Comparison of ENCODE assay signal across 1 cellular context in the genomic region with DNA sequence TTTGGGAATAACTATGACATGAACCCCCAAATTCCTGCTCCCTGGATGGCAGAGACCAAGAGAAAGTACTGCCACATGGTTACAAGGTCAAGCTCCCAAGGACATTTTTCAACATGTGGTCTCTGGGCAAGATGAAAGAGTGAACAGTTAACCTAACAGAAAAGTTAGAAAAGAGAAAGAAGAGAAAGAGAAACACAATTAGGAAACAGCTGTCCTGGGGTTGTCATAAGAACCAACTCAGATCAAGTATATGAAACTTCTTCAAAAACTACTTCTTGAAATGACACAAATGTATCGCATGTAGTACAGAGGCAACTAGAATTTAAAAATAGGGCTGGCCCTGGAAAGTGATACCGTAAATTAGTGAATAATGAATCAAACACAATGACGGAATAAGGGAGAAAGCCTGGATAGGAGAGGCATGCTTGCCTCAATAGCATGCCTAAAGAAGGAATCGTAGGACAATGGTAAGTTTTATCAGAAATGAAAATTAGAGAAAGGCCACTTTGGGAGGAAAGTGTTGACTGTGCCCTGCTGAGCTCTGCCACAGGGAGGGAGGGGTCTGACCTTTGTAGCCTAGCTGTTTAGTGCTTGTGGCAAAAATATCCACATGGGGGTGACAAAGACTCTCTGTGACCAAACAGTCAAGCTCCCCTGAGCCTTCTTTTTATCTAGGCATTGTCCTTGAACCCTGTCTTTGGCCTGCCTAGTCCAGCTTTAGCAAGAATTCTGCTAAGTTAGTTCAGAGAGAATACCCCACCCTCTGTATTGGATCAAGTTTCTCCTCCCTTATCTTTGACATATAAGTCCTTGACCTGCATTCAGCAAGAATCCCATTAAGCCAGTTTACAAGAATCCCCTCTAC.
TF ChIP-seq lines count a peak whose summit lies in the region.

No MANE protein-coding gene starts in this region.

TF ChIP-seq in HepG2, 621 proteins besides CTCF, POLR2A, EP300 and RAD21 (continued from another document and continues in another):
- TF ChIP-seq, protein P1, sequence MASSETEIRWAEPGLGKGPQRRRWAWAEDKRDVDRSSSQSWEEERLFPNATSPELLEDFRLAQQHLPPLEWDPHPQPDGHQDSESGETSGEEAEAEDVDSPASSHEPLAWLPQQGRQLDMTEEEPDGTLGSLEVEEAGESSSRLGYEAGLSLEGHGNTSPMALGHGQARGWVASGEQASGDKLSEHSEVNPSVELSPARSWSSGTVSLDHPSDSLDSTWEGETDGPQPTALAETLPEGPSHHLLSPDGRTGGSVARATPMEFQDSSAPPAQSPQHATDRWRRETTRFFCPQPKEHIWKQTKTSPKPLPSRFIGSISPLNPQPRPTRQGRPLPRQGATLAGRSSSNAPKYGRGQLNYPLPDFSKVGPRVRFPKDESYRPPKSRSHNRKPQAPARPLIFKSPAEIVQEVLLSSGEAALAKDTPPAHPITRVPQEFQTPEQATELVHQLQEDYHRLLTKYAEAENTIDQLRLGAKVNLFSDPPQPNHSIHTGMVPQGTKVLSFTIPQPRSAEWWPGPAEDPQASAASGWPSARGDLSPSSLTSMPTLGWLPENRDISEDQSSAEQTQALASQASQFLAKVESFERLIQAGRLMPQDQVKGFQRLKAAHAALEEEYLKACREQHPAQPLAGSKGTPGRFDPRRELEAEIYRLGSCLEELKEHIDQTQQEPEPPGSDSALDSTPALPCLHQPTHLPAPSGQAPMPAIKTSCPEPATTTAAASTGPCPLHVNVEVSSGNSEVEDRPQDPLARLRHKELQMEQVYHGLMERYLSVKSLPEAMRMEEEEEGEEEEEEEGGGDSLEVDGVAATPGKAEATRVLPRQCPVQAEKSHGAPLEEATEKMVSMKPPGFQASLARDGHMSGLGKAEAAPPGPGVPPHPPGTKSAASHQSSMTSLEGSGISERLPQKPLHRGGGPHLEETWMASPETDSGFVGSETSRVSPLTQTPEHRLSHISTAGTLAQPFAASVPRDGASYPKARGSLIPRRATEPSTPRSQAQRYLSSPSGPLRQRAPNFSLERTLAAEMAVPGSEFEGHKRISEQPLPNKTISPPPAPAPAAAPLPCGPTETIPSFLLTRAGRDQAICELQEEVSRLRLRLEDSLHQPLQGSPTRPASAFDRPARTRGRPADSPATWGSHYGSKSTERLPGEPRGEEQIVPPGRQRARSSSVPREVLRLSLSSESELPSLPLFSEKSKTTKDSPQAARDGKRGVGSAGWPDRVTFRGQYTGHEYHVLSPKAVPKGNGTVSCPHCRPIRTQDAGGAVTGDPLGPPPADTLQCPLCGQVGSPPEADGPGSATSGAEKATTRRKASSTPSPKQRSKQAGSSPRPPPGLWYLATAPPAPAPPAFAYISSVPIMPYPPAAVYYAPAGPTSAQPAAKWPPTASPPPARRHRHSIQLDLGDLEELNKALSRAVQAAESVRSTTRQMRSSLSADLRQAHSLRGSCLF (CRISPR knock-in tag; IDR thresholded peaks at IDR 0.05; ENCODE audit: borderline replicate concordance) = 0 out of 2 replicates have a peak, but pooled peaks have one; percentile 30
- TF ChIP-seq, protein P2, sequence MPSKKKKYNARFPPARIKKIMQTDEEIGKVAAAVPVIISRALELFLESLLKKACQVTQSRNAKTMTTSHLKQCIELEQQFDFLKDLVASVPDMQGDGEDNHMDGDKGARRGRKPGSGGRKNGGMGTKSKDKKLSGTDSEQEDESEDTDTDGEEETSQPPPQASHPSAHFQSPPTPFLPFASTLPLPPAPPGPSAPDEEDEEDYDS (CRISPR knock-in tag; IDR thresholded peaks at IDR 0.05) = 0 out of 2 replicates have a peak, but pooled peaks have one; percentile 46
- TF ChIP-seq, protein P3, sequence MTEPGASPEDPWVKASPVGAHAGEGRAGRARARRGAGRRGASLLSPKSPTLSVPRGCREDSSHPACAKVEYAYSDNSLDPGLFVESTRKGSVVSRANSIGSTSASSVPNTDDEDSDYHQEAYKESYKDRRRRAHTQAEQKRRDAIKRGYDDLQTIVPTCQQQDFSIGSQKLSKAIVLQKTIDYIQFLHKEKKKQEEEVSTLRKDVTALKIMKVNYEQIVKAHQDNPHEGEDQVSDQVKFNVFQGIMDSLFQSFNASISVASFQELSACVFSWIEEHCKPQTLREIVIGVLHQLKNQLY (CRISPR knock-in tag; IDR thresholded peaks at IDR 0.05) = peak; percentile 45; the same call in 1 of the 2 replicates
- TF ChIP-seq FOXA3 (CRISPR knock-in tag; IDR thresholded peaks at IDR 0.05) (peak; percentile 61), MXD4 (CRISPR knock-in tag; IDR thresholded peaks at IDR 0.05) (peak; percentile 41; the same call in 1 of the 2 replicates), ESRRA (CRISPR knock-in tag; IDR thresholded peaks at IDR 0.05; ENCODE audit: low read depth) (peak; percentile 28; the same call in 1 of the 2 replicates), NBN (conservative IDR thresholded peaks at IDR 0.05) (no peak), YEATS2 (CRISPR knock-in tag; IDR thresholded peaks at IDR 0.05; ENCODE audit: borderline replicate concordance) (peak; percentile 40; the same call in 1 of the 2 replicates), SOX5 (CRISPR knock-in tag; IDR thresholded peaks at IDR 0.05; ENCODE audit: borderline replicate concordance) (peak; percentile 79), ZNF619 (CRISPR knock-in tag; IDR thresholded peaks at IDR 0.05) (peak; percentile 62; the same call in 1 of the 2 replicates), MED1 (CRISPR knock-in tag; IDR thresholded peaks at IDR 0.05) (peak; percentile 74), FOSL2 (CRISPR knock-in tag; IDR thresholded peaks at IDR 0.05) (peak; percentile 67), CHD2 (IDR thresholded peaks at IDR 0.05; ENCODE audit: low read depth, low read length) (no peak), NR2F2 (IDR thresholded peaks at IDR 0.05; ENCODE audit: borderline replicate concordance, low read depth) (peak; percentile 80), CC2D1A (CRISPR knock-in tag; IDR thresholded peaks at IDR 0.05) (0 out of 2 replicates have a peak, but pooled peaks have one; percentile 68), TBL1XR1 (IDR thresholded peaks at IDR 0.05; ENCODE audit: borderline replicate concordance, low read length, partially characterized antibody) (peak; percentile 48), ZNF44 (CRISPR knock-in tag; IDR thresholded peaks at IDR 0.05) (no peak), TGIF2 (CRISPR knock-in tag; IDR thresholded peaks at IDR 0.05) (peak; percentile 62; the same call in 1 of the 2 replicates), SCMH1 (CRISPR knock-in tag; IDR thresholded peaks at IDR 0.05; ENCODE audit: borderline replicate concordance) (no peak), HES4 (CRISPR knock-in tag; IDR thresholded peaks at IDR 0.05; ENCODE audit: borderline replicate concordance) (no peak)
- TF ChIP-seq, protein P4, sequence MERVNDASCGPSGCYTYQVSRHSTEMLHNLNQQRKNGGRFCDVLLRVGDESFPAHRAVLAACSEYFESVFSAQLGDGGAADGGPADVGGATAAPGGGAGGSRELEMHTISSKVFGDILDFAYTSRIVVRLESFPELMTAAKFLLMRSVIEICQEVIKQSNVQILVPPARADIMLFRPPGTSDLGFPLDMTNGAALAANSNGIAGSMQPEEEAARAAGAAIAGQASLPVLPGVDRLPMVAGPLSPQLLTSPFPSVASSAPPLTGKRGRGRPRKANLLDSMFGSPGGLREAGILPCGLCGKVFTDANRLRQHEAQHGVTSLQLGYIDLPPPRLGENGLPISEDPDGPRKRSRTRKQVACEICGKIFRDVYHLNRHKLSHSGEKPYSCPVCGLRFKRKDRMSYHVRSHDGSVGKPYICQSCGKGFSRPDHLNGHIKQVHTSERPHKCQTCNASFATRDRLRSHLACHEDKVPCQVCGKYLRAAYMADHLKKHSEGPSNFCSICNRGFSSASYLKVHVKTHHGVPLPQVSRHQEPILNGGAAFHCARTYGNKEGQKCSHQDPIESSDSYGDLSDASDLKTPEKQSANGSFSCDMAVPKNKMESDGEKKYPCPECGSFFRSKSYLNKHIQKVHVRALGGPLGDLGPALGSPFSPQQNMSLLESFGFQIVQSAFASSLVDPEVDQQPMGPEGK (CRISPR knock-in tag; IDR thresholded peaks at IDR 0.05) = peak; percentile 89
- TF ChIP-seq, protein P5, sequence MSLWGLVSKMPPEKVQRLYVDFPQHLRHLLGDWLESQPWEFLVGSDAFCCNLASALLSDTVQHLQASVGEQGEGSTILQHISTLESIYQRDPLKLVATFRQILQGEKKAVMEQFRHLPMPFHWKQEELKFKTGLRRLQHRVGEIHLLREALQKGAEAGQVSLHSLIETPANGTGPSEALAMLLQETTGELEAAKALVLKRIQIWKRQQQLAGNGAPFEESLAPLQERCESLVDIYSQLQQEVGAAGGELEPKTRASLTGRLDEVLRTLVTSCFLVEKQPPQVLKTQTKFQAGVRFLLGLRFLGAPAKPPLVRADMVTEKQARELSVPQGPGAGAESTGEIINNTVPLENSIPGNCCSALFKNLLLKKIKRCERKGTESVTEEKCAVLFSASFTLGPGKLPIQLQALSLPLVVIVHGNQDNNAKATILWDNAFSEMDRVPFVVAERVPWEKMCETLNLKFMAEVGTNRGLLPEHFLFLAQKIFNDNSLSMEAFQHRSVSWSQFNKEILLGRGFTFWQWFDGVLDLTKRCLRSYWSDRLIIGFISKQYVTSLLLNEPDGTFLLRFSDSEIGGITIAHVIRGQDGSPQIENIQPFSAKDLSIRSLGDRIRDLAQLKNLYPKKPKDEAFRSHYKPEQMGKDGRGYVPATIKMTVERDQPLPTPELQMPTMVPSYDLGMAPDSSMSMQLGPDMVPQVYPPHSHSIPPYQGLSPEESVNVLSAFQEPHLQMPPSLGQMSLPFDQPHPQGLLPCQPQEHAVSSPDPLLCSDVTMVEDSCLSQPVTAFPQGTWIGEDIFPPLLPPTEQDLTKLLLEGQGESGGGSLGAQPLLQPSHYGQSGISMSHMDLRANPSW (CRISPR knock-in tag; IDR thresholded peaks at IDR 0.05; ENCODE audit: borderline replicate concordance) = peak; percentile 85; the same call in 1 of the 2 replicates
- TF ChIP-seq, protein P6, sequence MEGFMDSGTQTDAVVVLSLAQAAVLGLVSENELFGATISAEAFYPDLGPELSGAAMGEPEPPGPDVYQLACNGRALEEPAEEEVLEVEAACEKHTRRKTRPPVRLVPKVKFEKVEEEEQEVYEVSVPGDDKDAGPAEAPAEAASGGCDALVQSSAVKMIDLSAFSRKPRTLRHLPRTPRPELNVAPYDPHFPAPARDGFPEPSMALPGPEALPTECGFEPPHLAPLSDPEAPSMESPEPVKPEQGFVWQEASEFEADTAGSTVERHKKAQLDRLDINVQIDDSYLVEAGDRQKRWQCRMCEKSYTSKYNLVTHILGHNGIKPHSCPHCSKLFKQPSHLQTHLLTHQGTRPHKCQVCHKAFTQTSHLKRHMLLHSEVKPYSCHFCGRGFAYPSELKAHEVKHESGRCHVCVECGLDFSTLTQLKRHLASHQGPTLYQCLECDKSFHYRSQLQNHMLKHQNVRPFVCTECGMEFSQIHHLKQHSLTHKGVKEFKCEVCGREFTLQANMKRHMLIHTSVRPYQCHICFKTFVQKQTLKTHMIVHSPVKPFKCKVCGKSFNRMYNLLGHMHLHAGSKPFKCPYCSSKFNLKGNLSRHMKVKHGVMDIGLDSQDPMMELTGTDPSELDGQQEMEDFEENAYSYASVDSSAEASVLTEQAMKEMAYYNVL (CRISPR knock-in tag; IDR thresholded peaks at IDR 0.05; ENCODE audit: borderline replicate concordance) = peak; percentile 57; the same call in 1 of the 2 replicates
- TF ChIP-seq, protein P7, sequence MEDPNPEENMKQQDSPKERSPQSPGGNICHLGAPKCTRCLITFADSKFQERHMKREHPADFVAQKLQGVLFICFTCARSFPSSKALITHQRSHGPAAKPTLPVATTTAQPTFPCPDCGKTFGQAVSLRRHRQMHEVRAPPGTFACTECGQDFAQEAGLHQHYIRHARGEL (CRISPR knock-in tag; IDR thresholded peaks at IDR 0.05) = peak; percentile 98; the same call in 1 of the 2 replicates
- TF ChIP-seq, protein P8, sequence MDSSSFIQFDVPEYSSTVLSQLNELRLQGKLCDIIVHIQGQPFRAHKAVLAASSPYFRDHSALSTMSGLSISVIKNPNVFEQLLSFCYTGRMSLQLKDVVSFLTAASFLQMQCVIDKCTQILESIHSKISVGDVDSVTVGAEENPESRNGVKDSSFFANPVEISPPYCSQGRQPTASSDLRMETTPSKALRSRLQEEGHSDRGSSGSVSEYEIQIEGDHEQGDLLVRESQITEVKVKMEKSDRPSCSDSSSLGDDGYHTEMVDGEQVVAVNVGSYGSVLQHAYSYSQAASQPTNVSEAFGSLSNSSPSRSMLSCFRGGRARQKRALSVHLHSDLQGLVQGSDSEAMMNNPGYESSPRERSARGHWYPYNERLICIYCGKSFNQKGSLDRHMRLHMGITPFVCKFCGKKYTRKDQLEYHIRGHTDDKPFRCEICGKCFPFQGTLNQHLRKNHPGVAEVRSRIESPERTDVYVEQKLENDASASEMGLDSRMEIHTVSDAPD (CRISPR knock-in tag; IDR thresholded peaks at IDR 0.05) = peak; percentile 66; the same call in 1 of the 2 replicates
- TF ChIP-seq, protein P9, sequence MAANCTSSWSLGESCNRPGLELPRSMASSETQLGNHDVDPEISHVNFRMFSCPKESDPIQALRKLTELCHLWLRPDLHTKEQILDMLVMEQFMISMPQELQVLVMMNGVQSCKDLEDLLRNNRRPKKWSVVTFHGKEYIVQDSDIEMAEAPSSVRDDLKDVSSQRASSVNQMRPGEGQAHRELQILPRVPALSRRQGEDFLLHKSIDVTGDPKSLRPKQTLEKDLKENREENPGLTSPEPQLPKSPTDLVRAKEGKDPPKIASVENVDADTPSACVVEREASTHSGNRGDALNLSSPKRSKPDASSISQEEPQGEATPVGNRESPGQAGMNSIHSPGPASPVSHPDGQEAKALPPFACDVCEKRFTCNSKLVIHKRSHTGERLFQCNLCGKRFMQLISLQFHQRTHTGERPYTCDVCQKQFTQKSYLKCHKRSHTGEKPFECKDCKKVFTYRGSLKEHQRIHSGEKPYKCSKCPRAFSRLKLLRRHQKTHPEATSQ (CRISPR knock-in tag; IDR thresholded peaks at IDR 0.05; ENCODE audit: borderline replicate concordance) = peak; percentile 97; the same call in 1 of the 2 replicates
- TF ChIP-seq, protein P10, sequence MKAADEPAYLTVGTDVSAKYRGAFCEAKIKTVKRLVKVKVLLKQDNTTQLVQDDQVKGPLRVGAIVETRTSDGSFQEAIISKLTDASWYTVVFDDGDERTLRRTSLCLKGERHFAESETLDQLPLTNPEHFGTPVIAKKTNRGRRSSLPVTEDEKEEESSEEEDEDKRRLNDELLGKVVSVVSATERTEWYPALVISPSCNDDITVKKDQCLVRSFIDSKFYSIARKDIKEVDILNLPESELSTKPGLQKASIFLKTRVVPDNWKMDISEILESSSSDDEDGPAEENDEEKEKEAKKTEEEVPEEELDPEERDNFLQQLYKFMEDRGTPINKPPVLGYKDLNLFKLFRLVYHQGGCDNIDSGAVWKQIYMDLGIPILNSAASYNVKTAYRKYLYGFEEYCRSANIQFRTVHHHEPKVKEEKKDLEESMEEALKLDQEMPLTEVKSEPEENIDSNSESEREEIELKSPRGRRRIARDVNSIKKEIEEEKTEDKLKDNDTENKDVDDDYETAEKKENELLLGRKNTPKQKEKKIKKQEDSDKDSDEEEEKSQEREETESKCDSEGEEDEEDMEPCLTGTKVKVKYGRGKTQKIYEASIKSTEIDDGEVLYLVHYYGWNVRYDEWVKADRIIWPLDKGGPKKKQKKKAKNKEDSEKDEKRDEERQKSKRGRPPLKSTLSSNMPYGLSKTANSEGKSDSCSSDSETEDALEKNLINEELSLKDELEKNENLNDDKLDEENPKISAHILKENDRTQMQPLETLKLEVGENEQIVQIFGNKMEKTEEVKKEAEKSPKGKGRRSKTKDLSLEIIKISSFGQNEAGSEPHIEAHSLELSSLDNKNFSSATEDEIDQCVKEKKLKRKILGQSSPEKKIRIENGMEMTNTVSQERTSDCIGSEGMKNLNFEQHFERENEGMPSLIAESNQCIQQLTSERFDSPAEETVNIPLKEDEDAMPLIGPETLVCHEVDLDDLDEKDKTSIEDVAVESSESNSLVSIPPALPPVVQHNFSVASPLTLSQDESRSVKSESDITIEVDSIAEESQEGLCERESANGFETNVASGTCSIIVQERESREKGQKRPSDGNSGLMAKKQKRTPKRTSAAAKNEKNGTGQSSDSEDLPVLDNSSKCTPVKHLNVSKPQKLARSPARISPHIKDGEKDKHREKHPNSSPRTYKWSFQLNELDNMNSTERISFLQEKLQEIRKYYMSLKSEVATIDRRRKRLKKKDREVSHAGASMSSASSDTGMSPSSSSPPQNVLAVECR (CRISPR knock-in tag; IDR thresholded peaks at IDR 0.05; ENCODE audit: borderline replicate concordance) = peak; percentile 62; the same call in 1 of the 2 replicates
